Comparison of ENCODE assay signal across 1 cellular context in the genomic region with DNA sequence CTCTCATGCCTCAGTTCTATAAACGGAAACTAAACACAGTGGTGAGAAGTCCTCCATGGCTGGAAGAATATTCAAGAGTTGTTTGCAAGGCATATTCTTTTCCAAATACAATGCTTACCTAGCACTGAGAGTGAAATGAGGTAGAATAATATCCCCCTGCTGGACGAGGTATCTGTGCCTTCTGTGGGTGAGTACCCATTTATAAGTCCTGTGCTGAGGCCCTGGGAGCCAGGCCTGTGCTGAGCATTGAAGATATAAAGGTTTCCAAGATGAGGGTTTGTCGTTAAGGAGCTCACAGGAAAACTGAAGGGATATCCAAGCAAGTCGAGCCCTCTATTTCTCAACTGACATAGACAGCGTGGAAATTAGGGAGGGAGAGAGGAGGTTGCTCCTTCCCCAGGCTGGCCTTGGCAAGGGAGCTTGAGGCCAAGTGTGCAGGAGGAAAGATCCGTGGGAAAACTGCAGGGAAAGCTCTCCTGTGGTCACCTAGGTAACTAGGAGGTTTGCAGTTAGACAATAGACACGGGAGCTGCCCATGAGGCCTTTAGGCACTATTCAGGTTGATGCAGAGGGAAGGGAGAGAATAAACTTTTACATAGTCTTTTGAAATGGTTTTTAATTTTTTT.
TF ChIP-seq lines count a peak whose summit lies in the region.

No MANE protein-coding gene starts in this region.

TF ChIP-seq in IMR-90, 13 proteins besides CTCF, POLR2A, EP300 and RAD21:
- TF ChIP-seq, protein P1, sequence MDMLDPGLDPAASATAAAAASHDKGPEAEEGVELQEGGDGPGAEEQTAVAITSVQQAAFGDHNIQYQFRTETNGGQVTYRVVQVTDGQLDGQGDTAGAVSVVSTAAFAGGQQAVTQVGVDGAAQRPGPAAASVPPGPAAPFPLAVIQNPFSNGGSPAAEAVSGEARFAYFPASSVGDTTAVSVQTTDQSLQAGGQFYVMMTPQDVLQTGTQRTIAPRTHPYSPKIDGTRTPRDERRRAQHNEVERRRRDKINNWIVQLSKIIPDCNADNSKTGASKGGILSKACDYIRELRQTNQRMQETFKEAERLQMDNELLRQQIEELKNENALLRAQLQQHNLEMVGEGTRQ (IDR thresholded peaks at IDR 0.05; ENCODE audit: low read depth, low read length), result no peak
- no peak for TF ChIP-seq MXI1 (IDR thresholded peaks at IDR 0.05; ENCODE audit: borderline replicate concordance, low read depth, low read length)
- no peak for TF ChIP-seq BHLHE40 (IDR thresholded peaks at IDR 0.05; ENCODE audit: low read depth, low read length)
- TF ChIP-seq CHD1 (IDR thresholded peaks at IDR 0.05; ENCODE audit: low read depth, low read length), result no peak
- TF ChIP-seq MAFK (IDR thresholded peaks at IDR 0.05; ENCODE audit: low read depth, low read length), result no peak
- TF ChIP-seq, protein P2, sequence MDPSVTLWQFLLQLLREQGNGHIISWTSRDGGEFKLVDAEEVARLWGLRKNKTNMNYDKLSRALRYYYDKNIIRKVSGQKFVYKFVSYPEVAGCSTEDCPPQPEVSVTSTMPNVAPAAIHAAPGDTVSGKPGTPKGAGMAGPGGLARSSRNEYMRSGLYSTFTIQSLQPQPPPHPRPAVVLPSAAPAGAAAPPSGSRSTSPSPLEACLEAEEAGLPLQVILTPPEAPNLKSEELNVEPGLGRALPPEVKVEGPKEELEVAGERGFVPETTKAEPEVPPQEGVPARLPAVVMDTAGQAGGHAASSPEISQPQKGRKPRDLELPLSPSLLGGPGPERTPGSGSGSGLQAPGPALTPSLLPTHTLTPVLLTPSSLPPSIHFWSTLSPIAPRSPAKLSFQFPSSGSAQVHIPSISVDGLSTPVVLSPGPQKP (IDR thresholded peaks at IDR 0.05; ENCODE audit: borderline replicate concordance, low read depth, low read length), result no peak
- TF ChIP-seq CEBPB (IDR thresholded peaks at IDR 0.05; ENCODE audit: low read depth, low read length), result no peak
- TF ChIP-seq FOS (IDR thresholded peaks at IDR 0.05; ENCODE audit: low read depth, low read length), result no peak
- TF ChIP-seq RFX5 (IDR thresholded peaks at IDR 0.05; ENCODE audit: low read depth, low read length), result no peak
- no peak for TF ChIP-seq MAZ (IDR thresholded peaks at IDR 0.05; ENCODE audit: borderline replicate concordance, low read depth, low read length)
- no peak for TF ChIP-seq SMC3 (IDR thresholded peaks at IDR 0.05; ENCODE audit: low read depth, low read length)
- TF ChIP-seq NFE2L2 (IDR thresholded peaks at IDR 0.05; ENCODE audit: low read depth, low read length), result no peak
- TF ChIP-seq RCOR1 (IDR thresholded peaks at IDR 0.05; ENCODE audit: insufficient replicate concordance, low read length), result no peak
